ENCODE assay signal across 8 cellular contexts in the genomic region with DNA sequence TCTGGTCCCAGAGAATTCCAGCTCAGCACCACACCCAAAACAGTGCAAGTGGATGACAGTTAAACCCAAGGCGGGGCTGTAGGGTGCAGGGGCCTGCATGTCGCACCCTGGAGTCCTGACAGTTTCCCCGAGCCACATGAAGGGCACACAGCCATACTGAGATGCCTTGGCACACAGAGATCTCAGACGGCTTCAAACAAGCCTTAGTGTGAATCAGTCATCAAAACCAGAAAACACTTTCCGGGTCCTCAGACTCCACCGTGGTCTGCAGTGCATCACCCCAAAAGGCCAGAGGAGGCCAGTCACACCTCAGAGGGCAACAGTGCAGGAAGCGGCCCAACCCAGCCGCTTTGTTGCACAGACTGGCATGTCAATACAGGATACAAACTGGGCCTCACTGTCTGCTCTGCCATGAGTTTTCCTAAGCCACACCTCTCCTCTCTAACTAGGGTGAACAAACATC.
A peak's percentile ranks its signal among the peaks of the same experiment; 100 is the strongest.
DNase-seq lines count a peak whose midpoint lies in the region; ATAC-seq and TF ChIP-seq lines count a peak whose summit lies in the region.

No MANE protein-coding gene starts in this region.

- peaks cover 5 to 16% of the 10 kb centered on the region in 2 donors for H3K36me3 Mint-ChIP-seq in activated T-cell treated with anti-CD3 and anti-CD28 coated beads, Interleukin-2, amount 50 U/mL, for 72 hours (ENCODE audit: insufficient read depth in 2 of 2)

- H3K27me3 Mint-ChIP-seq in activated T-cell treated with anti-CD3 and anti-CD28 coated beads, Interleukin-2, amount 50 U/mL, for 72 hours (ENCODE audit: low read depth), result no peaks in the 10 kb centered on the region

- peaks cover 7 to 12% (median 9%) of the 10 kb centered on the region in 11 experiments for H3K9me3 ChIP-seq in BLaER1 treated with 17β-estradiol and CSF1 and Interleukin-3, amounts not matched to agents 10 nM and 100 nM (replicated peaks in 1 of 11)
- H3K9me3 ChIP-seq in left lung, result no peaks in the 10 kb centered on the region

- peak; percentile 33 for ATAC-seq in GM19438 (IDR thresholded peaks at IDR 0.05; ENCODE audit: low read depth, unreplicated experiment)
- ATAC-seq in activated T-cell treated with anti-CD3 and anti-CD28 coated beads, Interleukin-2, amount 50 U/mL, for 72 hours (replicated peaks in 1 of 2), result peak; percentile 84 to 85
- peak; percentile 93 for ATAC-seq in left lung

- peak overlapping the region; percentile 83 to 88 for H3K4me3 Mint-ChIP-seq in activated T-cell treated with anti-CD3 and anti-CD28 coated beads, Interleukin-2, amount 50 U/mL, for 72 hours

- peaks cover 75% of the 10 kb centered on the region for H3K4me1 Mint-ChIP-seq in activated T-cell treated with anti-CD3 and anti-CD28 coated beads, Interleukin-2, amount 50 U/mL, for 72 hours (ENCODE audit: low read depth)

- H3K27me3 ChIP-seq in BLaER1 treated with 17β-estradiol and CSF1 and Interleukin-3, amounts not matched to agents 10 nM and 100 nM, result no peaks in the 10 kb centered on the region
- H3K27me3 ChIP-seq in KMS-11 (ENCODE audit: insufficient read depth, low read depth) (no peaks in the 10 kb centered on the region), left lung (no peaks in the 10 kb centered on the region)

- peaks cover 10% of the 10 kb centered on the region; the same call in 1 of the 2 replicates for H3K79me2 ChIP-seq in KMS-11 (ENCODE audit: insufficient read depth, low read depth)

- peak overlapping the region in 5 of 11 experiments; percentile 5 to 28 (median 23); a peak in 2 of 22 replicates for H3K9ac ChIP-seq in BLaER1 treated with 17β-estradiol and CSF1 and Interleukin-3, amounts not matched to agents 10 nM and 100 nM
- H3K9ac ChIP-seq in KMS-11, result peak overlapping the region; percentile 96

- no peak overlapping the region for H3K4me3 ChIP-seq in BLaER1 treated with 17β-estradiol and CSF1 and Interleukin-3, amounts not matched to agents 10 nM and 100 nM
- H3K4me3 ChIP-seq in KMS-11 (IDR thresholded peaks at IDR 0.05; ENCODE audit: insufficient read depth, low read depth, low read length), result no peak overlapping the region
- no peak overlapping the region for H3K4me3 ChIP-seq in left lung

- intact Hi-C loops in left lung (cut with DNase I), result no loop called here

- peaks cover 2 to 5% of the 10 kb centered on the region in 2 donors for H3K9me3 Mint-ChIP-seq in activated T-cell treated with anti-CD3 and anti-CD28 coated beads, Interleukin-2, amount 50 U/mL, for 72 hours

- no peak for TF ChIP-seq CTCF in KMS-11 (conservative IDR thresholded peaks at IDR 0.05; ENCODE audit: low read depth, low read length)
- no peak for TF ChIP-seq CTCF in left lung (IDR thresholded peaks at IDR 0.05)

- peak overlapping the region in 5 of 11 experiments; percentile 5 to 28 (median 24); a peak in 6 of 22 replicates for H3K27ac ChIP-seq in BLaER1 treated with 17β-estradiol and CSF1 and Interleukin-3, amounts not matched to agents 10 nM and 100 nM
- peak overlapping the region; percentile 99 for H3K27ac ChIP-seq in KMS-11
- H3K27ac ChIP-seq in left lung, result peak overlapping the region; percentile 40 to 55

- peak overlapping the region; percentile 46 to 77 (median 68) for H3K4me2 ChIP-seq in BLaER1 treated with 17β-estradiol and CSF1 and Interleukin-3, amounts not matched to agents 10 nM and 100 nM
- peak overlapping the region; percentile 93 for H3K4me2 ChIP-seq in KMS-11

- no peaks in the 10 kb centered on the region for H3K36me3 ChIP-seq in BLaER1 treated with 17β-estradiol and CSF1 and Interleukin-3, amounts not matched to agents 10 nM and 100 nM
- H3K36me3 ChIP-seq in KMS-11 (ENCODE audit: insufficient read depth) (no peaks in the 10 kb centered on the region), left lung (no peaks in the 10 kb centered on the region)

- peak; percentile 81 to 84 for DNase-seq in activated T-cell treated with anti-CD3 and anti-CD28 coated beads, Interleukin-2, amount 50 U/mL, for 72 hours
- no peak for DNase-seq in left lung
- peak; percentile 62 for DNase-seq in ureter (ENCODE audit: low spot score)
- no peak for DNase-seq in T1000 (lab: John Stamatoyannopoulos, UW)
- no peak for DNase-seq in GOT3 (lab: John Stamatoyannopoulos, UW)

- H4K20me1 ChIP-seq in BLaER1 treated with 17β-estradiol and CSF1 and Interleukin-3, amounts not matched to agents 10 nM and 100 nM, result no peaks in the 10 kb centered on the region
- no peaks in the 10 kb centered on the region for H4K20me1 ChIP-seq in KMS-11 (ENCODE audit: insufficient read depth)

- H3K4me1 ChIP-seq in BLaER1 treated with 17β-estradiol and CSF1 and Interleukin-3, amounts not matched to agents 10 nM and 100 nM, result peaks cover 26 to 49% (median 36%) of the 10 kb centered on the region in 10 experiments
- H3K4me1 ChIP-seq in KMS-11 (ENCODE audit: low read depth, poor library complexity, severe bottlenecking) (peaks cover 91% of the 10 kb centered on the region), left lung (peaks cover 12 to 34% of the 10 kb centered on the region in 2 donors)

- H3K27ac Mint-ChIP-seq in activated T-cell treated with anti-CD3 and anti-CD28 coated beads, Interleukin-2, amount 50 U/mL, for 72 hours, result peak overlapping the region; percentile 85

- H2AFZ ChIP-seq in KMS-11 (ENCODE audit: low read depth), result no peak overlapping the region

Comparison
In these comparisons a context has a peak if more than half of its experiments do, and no peak if none do; other contexts are left out.
1. ATAC-seq: peak in every context shown above with its lines; median percentile 93 in left lung; 84 in activated T-cell treated with anti-CD3 and anti-CD28 coated beads, Interleukin-2, amount 50 U/mL, for 72 hours; 33 in GM19438.
2. DNase-seq: peak in activated T-cell treated with anti-CD3 and anti-CD28 coated beads, Interleukin-2, amount 50 U/mL, for 72 hours (2 of 2) and ureter (single experiment); none in left lung (0 of 2), T1000 (single experiment) and GOT3 (single experiment).